2 cellular contexts compared by ENCODE assay signal in genomic region chr9:126631254-126631653, GRCh38.
A peak's percentile ranks its signal among the peaks of the same experiment; 100 is the strongest.
TF ChIP-seq lines count a peak whose summit lies in the region.

No MANE protein-coding gene starts in this region.

TF ChIP-seq in GM23338, 12 proteins besides CTCF, POLR2A, EP300 and RAD21:
- no peak for TF ChIP-seq REST (IDR thresholded peaks at IDR 0.05; ENCODE audit: unreplicated experiment)
- no peak for TF ChIP-seq STAT1 (IDR thresholded peaks at IDR 0.05; ENCODE audit: unreplicated experiment)
- no peak for TF ChIP-seq ZNF331 (CRISPR knock-in tag; IDR thresholded peaks at IDR 0.05; ENCODE audit: low read depth)
- no peak for TF ChIP-seq NANOG (IDR thresholded peaks at IDR 0.05; ENCODE audit: borderline replicate concordance)
- no peak for TF ChIP-seq EZH2phosphoT487 (IDR thresholded peaks at IDR 0.05; ENCODE audit: unreplicated experiment)
- TF ChIP-seq ZNF114 (CRISPR knock-in tag; IDR thresholded peaks at IDR 0.05), result no peak

TF ChIP-seq in K562, 482 proteins besides CTCF, POLR2A, EP300 and RAD21:
- TF ChIP-seq SMARCB1 (IDR thresholded peaks at IDR 0.05; ENCODE audit: insufficient read length, low read depth) (no peak), ZNF764 (CRISPR knock-in tag; IDR thresholded peaks at IDR 0.05; ENCODE audit: low read depth) (peak; percentile 75)
TF ChIP-seq in K562: peak in this region for 1.
